Comparison of ENCODE assay signal across 1 cellular context in the genomic region with DNA sequence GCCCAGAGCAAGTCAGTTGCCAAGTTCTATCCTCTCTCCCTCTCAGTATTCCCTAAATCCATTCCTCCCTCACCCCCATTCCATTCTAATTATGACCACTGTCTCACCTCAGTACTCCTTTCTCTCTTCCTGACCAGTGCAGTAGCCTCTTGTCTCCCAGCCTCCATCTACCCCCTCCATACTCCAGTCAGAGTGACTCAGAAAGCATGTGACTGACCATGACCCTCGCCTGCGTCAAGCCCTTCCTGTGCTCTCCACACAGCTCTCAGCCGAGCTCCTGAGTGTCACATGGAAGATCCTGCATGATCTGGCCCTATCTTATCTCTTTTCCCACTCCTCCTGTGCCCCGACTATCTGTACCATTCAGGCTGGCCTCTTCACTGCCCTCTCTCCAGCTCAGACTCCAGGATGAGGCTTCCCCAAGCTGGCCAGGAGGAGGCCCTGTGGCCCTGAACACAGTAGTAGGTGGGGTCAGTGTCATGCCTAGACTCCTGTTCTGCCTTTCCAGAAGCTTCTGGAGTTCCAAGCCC.
TF ChIP-seq lines count a peak whose summit lies in the region.

No MANE protein-coding gene starts in this region.

TF ChIP-seq in K562, 482 proteins besides CTCF, POLR2A, EP300 and RAD21 (continued from another document and continues in another):
- TF ChIP-seq ZNF280A (IDR thresholded peaks at IDR 0.05; ENCODE audit: low read depth, partially characterized antibody), result no peak
- TF ChIP-seq RHOXF2B (CRISPR knock-in tag; conservative IDR thresholded peaks at IDR 0.05), result no peak
- TF ChIP-seq, protein P1, sequence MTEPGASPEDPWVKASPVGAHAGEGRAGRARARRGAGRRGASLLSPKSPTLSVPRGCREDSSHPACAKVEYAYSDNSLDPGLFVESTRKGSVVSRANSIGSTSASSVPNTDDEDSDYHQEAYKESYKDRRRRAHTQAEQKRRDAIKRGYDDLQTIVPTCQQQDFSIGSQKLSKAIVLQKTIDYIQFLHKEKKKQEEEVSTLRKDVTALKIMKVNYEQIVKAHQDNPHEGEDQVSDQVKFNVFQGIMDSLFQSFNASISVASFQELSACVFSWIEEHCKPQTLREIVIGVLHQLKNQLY (CRISPR knock-in tag; conservative IDR thresholded peaks at IDR 0.05), result no peak; a peak in 1 of 4 replicates
- TF ChIP-seq, protein P2, sequence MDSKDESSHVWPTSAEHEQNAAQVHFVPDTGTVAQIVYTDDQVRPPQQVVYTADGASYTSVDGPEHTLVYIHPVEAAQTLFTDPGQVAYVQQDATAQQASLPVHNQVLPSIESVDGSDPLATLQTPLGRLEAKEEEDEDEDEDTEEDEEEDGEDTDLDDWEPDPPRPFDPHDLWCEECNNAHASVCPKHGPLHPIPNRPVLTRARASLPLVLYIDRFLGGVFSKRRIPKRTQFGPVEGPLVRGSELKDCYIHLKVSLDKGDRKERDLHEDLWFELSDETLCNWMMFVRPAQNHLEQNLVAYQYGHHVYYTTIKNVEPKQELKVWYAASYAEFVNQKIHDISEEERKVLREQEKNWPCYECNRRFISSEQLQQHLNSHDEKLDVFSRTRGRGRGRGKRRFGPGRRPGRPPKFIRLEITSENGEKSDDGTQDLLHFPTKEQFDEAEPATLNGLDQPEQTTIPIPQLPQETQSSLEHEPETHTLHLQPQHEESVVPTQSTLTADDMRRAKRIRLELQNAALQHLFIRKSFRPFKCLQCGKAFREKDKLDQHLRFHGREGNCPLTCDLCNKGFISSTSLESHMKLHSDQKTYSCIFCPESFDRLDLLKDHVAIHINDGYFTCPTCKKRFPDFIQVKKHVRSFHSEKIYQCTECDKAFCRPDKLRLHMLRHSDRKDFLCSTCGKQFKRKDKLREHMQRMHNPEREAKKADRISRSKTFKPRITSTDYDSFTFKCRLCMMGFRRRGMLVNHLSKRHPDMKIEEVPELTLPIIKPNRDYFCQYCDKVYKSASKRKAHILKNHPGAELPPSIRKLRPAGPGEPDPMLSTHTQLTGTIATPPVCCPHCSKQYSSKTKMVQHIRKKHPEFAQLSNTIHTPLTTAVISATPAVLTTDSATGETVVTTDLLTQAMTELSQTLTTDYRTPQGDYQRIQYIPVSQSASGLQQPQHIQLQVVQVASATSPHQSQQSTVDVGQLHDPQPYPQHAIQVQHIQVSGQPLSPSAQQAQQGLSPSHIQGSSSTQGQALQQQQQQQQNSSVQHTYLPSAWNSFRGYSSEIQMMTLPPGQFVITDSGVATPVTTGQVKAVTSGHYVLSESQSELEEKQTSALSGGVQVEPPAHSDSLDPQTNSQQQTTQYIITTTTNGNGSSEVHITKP (IDR thresholded peaks at IDR 0.05; ENCODE audit: partially characterized antibody), result no peak
- no peak for TF ChIP-seq REST (CRISPR knock-in tag; IDR thresholded peaks at IDR 0.05; ENCODE audit: low read depth)
- TF ChIP-seq FOSL1 (tag; conservative IDR thresholded peaks at IDR 0.05), result peak; percentile 98
- TF ChIP-seq ZEB2 (IDR thresholded peaks at IDR 0.05), result peak; percentile 90
- TF ChIP-seq, protein P3, sequence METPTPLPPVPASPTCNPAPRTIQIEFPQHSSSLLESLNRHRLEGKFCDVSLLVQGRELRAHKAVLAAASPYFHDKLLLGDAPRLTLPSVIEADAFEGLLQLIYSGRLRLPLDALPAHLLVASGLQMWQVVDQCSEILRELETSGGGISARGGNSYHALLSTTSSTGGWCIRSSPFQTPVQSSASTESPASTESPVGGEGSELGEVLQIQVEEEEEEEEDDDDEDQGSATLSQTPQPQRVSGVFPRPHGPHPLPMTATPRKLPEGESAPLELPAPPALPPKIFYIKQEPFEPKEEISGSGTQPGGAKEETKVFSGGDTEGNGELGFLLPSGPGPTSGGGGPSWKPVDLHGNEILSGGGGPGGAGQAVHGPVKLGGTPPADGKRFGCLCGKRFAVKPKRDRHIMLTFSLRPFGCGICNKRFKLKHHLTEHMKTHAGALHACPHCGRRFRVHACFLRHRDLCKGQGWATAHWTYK (CRISPR knock-in tag; IDR thresholded peaks at IDR 0.05), result peak; percentile 69; the same call in 1 of the 2 replicates
- TF ChIP-seq, protein P4, sequence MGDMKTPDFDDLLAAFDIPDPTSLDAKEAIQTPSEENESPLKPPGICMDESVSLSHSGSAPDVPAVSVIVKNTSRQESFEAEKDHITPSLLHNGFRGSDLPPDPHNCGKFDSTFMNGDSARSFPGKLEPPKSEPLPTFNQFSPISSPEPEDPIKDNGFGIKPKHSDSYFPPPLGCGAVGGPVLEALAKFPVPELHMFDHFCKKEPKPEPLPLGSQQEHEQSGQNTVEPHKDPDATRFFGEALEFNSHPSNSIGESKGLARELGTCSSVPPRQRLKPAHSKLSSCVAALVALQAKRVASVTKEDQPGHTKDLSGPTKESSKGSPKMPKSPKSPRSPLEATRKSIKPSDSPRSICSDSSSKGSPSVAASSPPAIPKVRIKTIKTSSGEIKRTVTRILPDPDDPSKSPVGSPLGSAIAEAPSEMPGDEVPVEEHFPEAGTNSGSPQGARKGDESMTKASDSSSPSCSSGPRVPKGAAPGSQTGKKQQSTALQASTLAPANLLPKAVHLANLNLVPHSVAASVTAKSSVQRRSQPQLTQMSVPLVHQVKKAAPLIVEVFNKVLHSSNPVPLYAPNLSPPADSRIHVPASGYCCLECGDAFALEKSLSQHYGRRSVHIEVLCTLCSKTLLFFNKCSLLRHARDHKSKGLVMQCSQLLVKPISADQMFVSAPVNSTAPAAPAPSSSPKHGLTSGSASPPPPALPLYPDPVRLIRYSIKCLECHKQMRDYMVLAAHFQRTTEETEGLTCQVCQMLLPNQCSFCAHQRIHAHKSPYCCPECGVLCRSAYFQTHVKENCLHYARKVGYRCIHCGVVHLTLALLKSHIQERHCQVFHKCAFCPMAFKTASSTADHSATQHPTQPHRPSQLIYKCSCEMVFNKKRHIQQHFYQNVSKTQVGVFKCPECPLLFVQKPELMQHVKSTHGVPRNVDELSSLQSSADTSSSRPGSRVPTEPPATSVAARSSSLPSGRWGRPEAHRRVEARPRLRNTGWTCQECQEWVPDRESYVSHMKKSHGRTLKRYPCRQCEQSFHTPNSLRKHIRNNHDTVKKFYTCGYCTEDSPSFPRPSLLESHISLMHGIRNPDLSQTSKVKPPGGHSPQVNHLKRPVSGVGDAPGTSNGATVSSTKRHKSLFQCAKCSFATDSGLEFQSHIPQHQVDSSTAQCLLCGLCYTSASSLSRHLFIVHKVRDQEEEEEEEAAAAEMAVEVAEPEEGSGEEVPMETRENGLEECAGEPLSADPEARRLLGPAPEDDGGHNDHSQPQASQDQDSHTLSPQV (IDR thresholded peaks at IDR 0.05), result peak; percentile 84
- TF ChIP-seq NR2C1 (IDR thresholded peaks at IDR 0.05), result peak; percentile 85
- peak; percentile 90 for TF ChIP-seq NR2C1 (tag; IDR thresholded peaks at IDR 0.05)
- no peak for TF ChIP-seq ZNF436 (CRISPR knock-in tag; IDR thresholded peaks at IDR 0.05)
- peak; percentile 88 for TF ChIP-seq NCOA1 (IDR thresholded peaks at IDR 0.05; ENCODE audit: low read depth)
- no peak for TF ChIP-seq ZNF668 (CRISPR knock-in tag; IDR thresholded peaks at IDR 0.05)
- no peak for TF ChIP-seq HDAC3 (IDR thresholded peaks at IDR 0.05; ENCODE audit: borderline replicate concordance, partially characterized antibody)
- TF ChIP-seq ELF2 (CRISPR knock-in tag; IDR thresholded peaks at IDR 0.05), result no peak
- no peak for TF ChIP-seq ELF1 (tag; IDR thresholded peaks at IDR 0.05)
- no peak for TF ChIP-seq ZNF512 (tag; IDR thresholded peaks at IDR 0.05)
- TF ChIP-seq ELF4 (CRISPR knock-in tag; IDR thresholded peaks at IDR 0.05), result peak; percentile 91
- TF ChIP-seq, protein P5, sequence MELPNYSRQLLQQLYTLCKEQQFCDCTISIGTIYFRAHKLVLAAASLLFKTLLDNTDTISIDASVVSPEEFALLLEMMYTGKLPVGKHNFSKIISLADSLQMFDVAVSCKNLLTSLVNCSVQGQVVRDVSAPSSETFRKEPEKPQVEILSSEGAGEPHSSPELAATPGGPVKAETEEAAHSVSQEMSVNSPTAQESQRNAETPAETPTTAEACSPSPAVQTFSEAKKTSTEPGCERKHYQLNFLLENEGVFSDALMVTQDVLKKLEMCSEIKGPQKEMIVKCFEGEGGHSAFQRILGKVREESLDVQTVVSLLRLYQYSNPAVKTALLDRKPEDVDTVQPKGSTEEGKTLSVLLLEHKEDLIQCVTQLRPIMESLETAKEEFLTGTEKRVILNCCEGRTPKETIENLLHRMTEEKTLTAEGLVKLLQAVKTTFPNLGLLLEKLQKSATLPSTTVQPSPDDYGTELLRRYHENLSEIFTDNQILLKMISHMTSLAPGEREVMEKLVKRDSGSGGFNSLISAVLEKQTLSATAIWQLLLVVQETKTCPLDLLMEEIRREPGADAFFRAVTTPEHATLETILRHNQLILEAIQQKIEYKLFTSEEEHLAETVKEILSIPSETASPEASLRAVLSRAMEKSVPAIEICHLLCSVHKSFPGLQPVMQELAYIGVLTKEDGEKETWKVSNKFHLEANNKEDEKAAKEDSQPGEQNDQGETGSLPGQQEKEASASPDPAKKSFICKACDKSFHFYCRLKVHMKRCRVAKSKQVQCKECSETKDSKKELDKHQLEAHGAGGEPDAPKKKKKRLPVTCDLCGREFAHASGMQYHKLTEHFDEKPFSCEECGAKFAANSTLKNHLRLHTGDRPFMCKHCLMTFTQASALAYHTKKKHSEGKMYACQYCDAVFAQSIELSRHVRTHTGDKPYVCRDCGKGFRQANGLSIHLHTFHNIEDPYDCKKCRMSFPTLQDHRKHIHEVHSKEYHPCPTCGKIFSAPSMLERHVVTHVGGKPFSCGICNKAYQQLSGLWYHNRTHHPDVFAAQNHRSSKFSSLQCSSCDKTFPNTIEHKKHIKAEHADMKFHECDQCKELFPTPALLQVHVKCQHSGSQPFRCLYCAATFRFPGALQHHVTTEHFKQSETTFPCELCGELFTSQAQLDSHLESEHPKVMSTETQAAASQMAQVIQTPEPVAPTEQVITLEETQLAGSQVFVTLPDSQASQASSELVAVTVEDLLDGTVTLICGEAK (IDR thresholded peaks at IDR 0.05), result no peak
- TF ChIP-seq, protein P5 (CRISPR knock-in tag; IDR thresholded peaks at IDR 0.05), result no peak
- peak in 1 of 2 experiments; percentile 63; a peak in 1 of 3 replicates for TF ChIP-seq CBX3 (IDR thresholded peaks at IDR 0.05; ENCODE audit: borderline replicate concordance in 1 of 2, low read length in 2 of 2)
